In the genomic region with DNA sequence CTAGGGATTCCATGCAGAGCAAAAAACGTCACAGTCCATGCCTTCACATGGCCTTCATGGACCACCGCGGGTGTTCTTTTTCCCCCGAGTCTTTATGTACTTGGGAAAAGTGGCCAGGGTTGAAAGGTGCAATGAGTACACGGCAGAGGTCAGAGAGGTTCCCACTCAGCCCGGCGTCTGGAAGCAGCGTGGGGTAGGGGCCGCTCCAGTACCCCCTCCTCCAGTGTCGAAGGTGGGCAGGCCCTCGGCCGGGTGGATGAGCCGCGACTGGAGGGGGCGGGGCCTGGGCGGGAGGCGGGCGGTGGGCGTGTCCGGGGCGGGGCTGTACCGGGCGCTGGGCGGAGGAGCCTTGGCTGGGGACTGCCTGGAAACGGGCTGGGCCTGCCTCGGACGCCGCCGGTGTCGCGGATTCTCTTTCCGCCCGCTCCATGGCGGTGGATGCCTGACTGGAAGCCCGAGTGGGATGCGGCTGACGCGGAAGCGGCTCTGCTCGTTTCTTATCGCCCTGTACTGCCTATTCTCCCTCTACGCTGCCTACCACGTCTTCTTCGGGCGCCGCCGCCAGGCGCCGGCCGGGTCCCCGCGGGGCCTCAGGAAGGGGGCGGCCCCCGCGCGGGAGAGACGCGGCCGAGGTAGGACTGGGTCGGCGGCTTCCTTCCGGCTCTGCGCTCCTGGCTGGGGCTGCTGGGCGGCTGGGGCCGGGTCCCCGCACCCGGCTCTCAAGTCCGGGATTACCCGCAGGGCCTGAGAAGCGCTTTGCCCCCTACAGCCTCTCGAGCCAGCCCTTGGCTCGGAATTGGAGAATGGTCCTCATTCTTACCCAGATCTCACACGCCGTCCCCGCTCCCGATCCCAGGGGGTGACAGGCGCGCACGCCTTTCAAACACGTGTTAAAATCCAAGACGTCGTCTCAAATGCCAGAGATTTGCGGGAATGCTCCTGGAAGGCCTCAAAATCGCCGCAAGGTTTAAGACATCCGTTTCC, we compare ENCODE assay signal across 1 cellular context.
TF ChIP-seq lines count a peak whose summit lies in the region.

Gene RXYLT1, plus strand, starts transcription at position 412 of the 984 bp plus-strand sequence. Its CDS starts 52 bp downstream, at position 464.

TF ChIP-seq in WTC11, 78 proteins besides CTCF, POLR2A, EP300 and RAD21 (continued from another document and continues in another):
- no peak for TF ChIP-seq E2F1 (CRISPR knock-in tag; IDR thresholded peaks at IDR 0.05)
- TF ChIP-seq, protein P1, sequence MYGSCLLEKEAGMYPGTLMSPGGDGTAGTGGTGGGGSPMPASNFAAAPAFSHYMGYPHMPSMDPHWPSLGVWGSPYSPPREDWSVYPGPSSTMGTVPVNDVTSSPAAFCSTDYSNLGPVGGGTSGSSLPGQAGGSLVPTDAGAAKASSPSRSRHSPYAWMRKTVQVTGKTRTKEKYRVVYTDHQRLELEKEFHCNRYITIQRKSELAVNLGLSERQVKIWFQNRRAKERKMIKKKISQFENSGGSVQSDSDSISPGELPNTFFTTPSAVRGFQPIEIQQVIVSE (CRISPR knock-in tag; IDR thresholded peaks at IDR 0.05; ENCODE audit: borderline replicate concordance) = no peak
- TF ChIP-seq OVOL2 (CRISPR knock-in tag; IDR thresholded peaks at IDR 0.05; ENCODE audit: borderline replicate concordance) = no peak
- peak; percentile 78 for TF ChIP-seq ARID4B (CRISPR knock-in tag; IDR thresholded peaks at IDR 0.05; ENCODE audit: borderline replicate concordance)
- no peak for TF ChIP-seq ZNF423 (CRISPR knock-in tag; IDR thresholded peaks at IDR 0.05)
- no peak for TF ChIP-seq MXD4 (CRISPR knock-in tag; IDR thresholded peaks at IDR 0.05; ENCODE audit: borderline replicate concordance)
- peak; percentile 34; the same call in 1 of the 2 replicates for TF ChIP-seq RELA (CRISPR knock-in tag; IDR thresholded peaks at IDR 0.05; ENCODE audit: borderline replicate concordance)
- no peak for TF ChIP-seq CBFB (CRISPR knock-in tag; IDR thresholded peaks at IDR 0.05; ENCODE audit: low read depth)
- TF ChIP-seq, protein P2, sequence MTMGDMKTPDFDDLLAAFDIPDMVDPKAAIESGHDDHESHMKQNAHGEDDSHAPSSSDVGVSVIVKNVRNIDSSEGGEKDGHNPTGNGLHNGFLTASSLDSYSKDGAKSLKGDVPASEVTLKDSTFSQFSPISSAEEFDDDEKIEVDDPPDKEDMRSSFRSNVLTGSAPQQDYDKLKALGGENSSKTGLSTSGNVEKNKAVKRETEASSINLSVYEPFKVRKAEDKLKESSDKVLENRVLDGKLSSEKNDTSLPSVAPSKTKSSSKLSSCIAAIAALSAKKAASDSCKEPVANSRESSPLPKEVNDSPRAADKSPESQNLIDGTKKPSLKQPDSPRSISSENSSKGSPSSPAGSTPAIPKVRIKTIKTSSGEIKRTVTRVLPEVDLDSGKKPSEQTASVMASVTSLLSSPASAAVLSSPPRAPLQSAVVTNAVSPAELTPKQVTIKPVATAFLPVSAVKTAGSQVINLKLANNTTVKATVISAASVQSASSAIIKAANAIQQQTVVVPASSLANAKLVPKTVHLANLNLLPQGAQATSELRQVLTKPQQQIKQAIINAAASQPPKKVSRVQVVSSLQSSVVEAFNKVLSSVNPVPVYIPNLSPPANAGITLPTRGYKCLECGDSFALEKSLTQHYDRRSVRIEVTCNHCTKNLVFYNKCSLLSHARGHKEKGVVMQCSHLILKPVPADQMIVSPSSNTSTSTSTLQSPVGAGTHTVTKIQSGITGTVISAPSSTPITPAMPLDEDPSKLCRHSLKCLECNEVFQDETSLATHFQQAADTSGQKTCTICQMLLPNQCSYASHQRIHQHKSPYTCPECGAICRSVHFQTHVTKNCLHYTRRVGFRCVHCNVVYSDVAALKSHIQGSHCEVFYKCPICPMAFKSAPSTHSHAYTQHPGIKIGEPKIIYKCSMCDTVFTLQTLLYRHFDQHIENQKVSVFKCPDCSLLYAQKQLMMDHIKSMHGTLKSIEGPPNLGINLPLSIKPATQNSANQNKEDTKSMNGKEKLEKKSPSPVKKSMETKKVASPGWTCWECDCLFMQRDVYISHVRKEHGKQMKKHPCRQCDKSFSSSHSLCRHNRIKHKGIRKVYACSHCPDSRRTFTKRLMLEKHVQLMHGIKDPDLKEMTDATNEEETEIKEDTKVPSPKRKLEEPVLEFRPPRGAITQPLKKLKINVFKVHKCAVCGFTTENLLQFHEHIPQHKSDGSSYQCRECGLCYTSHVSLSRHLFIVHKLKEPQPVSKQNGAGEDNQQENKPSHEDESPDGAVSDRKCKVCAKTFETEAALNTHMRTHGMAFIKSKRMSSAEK (CRISPR knock-in tag; IDR thresholded peaks at IDR 0.05; ENCODE audit: borderline replicate concordance) = no peak
- TF ChIP-seq, protein P3, sequence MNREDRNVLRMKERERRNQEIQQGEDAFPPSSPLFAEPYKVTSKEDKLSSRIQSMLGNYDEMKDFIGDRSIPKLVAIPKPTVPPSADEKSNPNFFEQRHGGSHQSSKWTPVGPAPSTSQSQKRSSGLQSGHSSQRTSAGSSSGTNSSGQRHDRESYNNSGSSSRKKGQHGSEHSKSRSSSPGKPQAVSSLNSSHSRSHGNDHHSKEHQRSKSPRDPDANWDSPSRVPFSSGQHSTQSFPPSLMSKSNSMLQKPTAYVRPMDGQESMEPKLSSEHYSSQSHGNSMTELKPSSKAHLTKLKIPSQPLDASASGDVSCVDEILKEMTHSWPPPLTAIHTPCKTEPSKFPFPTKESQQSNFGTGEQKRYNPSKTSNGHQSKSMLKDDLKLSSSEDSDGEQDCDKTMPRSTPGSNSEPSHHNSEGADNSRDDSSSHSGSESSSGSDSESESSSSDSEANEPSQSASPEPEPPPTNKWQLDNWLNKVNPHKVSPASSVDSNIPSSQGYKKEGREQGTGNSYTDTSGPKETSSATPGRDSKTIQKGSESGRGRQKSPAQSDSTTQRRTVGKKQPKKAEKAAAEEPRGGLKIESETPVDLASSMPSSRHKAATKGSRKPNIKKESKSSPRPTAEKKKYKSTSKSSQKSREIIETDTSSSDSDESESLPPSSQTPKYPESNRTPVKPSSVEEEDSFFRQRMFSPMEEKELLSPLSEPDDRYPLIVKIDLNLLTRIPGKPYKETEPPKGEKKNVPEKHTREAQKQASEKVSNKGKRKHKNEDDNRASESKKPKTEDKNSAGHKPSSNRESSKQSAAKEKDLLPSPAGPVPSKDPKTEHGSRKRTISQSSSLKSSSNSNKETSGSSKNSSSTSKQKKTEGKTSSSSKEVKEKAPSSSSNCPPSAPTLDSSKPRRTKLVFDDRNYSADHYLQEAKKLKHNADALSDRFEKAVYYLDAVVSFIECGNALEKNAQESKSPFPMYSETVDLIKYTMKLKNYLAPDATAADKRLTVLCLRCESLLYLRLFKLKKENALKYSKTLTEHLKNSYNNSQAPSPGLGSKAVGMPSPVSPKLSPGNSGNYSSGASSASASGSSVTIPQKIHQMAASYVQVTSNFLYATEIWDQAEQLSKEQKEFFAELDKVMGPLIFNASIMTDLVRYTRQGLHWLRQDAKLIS (CRISPR knock-in tag; IDR thresholded peaks at IDR 0.05; ENCODE audit: borderline replicate concordance) = no peak
- TF ChIP-seq NFYB (CRISPR knock-in tag; conservative IDR thresholded peaks at IDR 0.05; ENCODE audit: low read depth) = no peak
- TF ChIP-seq GTF2I (CRISPR knock-in tag; conservative IDR thresholded peaks at IDR 0.05) = no peak
- peak; percentile 73; the same call in 1 of the 2 replicates for TF ChIP-seq MLX (CRISPR knock-in tag; IDR thresholded peaks at IDR 0.05)
- TF ChIP-seq NR2C2 (CRISPR knock-in tag; IDR thresholded peaks at IDR 0.05) = no peak
- TF ChIP-seq SP1 (CRISPR knock-in tag; conservative IDR thresholded peaks at IDR 0.05) = peak; percentile 80
- no peak for TF ChIP-seq NFE2L1 (CRISPR knock-in tag; IDR thresholded peaks at IDR 0.05)
- TF ChIP-seq KAT7 (CRISPR knock-in tag; IDR thresholded peaks at IDR 0.05; ENCODE audit: borderline replicate concordance) = no peak; the same call in 1 of the 2 replicates
- no peak for TF ChIP-seq ATF3 (CRISPR knock-in tag; conservative IDR thresholded peaks at IDR 0.05)
- TF ChIP-seq TP53 (CRISPR knock-in tag; IDR thresholded peaks at IDR 0.05) = no peak
- no peak for TF ChIP-seq IRF1 (CRISPR knock-in tag; IDR thresholded peaks at IDR 0.05)
- no peak for TF ChIP-seq AR (CRISPR knock-in tag; IDR thresholded peaks at IDR 0.05)
- TF ChIP-seq CREM (CRISPR knock-in tag; IDR thresholded peaks at IDR 0.05) = no peak
- 0 out of 2 replicates have a peak, but pooled peaks have one; percentile 46 for TF ChIP-seq GABPB1 (CRISPR knock-in tag; IDR thresholded peaks at IDR 0.05)
- TF ChIP-seq ZNF263 (CRISPR knock-in tag; IDR thresholded peaks at IDR 0.05; ENCODE audit: low read depth) = no peak
- no peak; the same call in 1 of the 2 replicates for TF ChIP-seq ZBTB43 (CRISPR knock-in tag; IDR thresholded peaks at IDR 0.05)
- TF ChIP-seq CREB1 (CRISPR knock-in tag; IDR thresholded peaks at IDR 0.05) = no peak
- peak; percentile 74; the same call in 1 of the 2 replicates for TF ChIP-seq JUN (CRISPR knock-in tag; IDR thresholded peaks at IDR 0.05)
